Comparison of ENCODE assay signal across 26 cellular contexts in genomic region chr6:163577404-163577803, GRCh38.
DNase-seq lines count a peak whose midpoint lies in the region; ATAC-seq and TF ChIP-seq lines count a peak whose summit lies in the region.
"Had no signal": no experiment of that assay in that cellular context is flagged by ENCODE, and none has a peak within 500 bp of the region (broad histone marks: within the 10 kb centered on the region; RNA-seq: fewer than 3 reads in every experiment).

No MANE protein-coding gene starts in this region.

- H3K27me3 ChIP-seq in mammary epithelial cell (ENCODE audit: insufficient read depth, low read length) (no peaks in the 10 kb centered on the region), gastrocnemius medialis (no peaks in the 10 kb centered on the region)
- H3K27me3 ChIP-seq: body of pancreas, testis, vagina had no signal

- no peak overlapping the region for H3K4me3 ChIP-seq in mammary epithelial cell (replicated peaks in 1 of 3; ENCODE audit: insufficient read depth in 1 of 3, low read depth in 2 of 3, low read length in 3 of 3)
- H3K4me3 ChIP-seq in HEK293 (ENCODE audit: low read depth, low read length), result no peak overlapping the region
- H3K4me3 ChIP-seq in gastrocnemius medialis, result no peak overlapping the region
- H3K4me3 ChIP-seq: body of pancreas, testis, vagina had no signal

- CTCF ChIA-PET in MCF 10A (lab: Yijun Ruan, JAX), result no interaction called here
- CTCF ChIA-PET in mammary epithelial cell (lab: Charles Lee; ENCODE audit: low non-redundant PET), result no interaction called here
- CTCF ChIA-PET in HEK293 (lab: Yijun Ruan, JAX), result interaction anchor here (0.6 to 1.1 kb wide), 2 partner anchors 84 to 267 kb away, joined by 3 read pairs; no protein-coding TSS in a partner anchor

- intact Hi-C loops in MCF 10A (cut with micrococcal nuclease), result no loop called here
- intact Hi-C loops in mammary epithelial cell (cut with micrococcal nuclease), result no loop called here
- intact Hi-C loops in gastrocnemius medialis (cut with DNase I; ENCODE audit: low total_unique reads), result loop anchor here (5.0 kb wide), 1 partner anchor 120 kb away; no protein-coding TSS in a partner anchor

- no peaks in the 10 kb centered on the region for H4K20me1 ChIP-seq in mammary epithelial cell (ENCODE audit: insufficient read depth, low read length)

- no peak overlapping the region for H2AFZ ChIP-seq in mammary epithelial cell (ENCODE audit: low read depth, low read length)

- no peaks in the 10 kb centered on the region for H3K79me2 ChIP-seq in mammary epithelial cell (ENCODE audit: insufficient read depth, low read length)

- H3K36me3 ChIP-seq in mammary epithelial cell (ENCODE audit: insufficient read depth, low read length), result no peaks in the 10 kb centered on the region
- peaks cover 0 to 10% of the 10 kb centered on the region in 2 experiments; a peak in 1 of 3 replicates for H3K36me3 ChIP-seq in HEK293 (ENCODE audit: control insufficient read depth in 2 of 2, insufficient read depth in 1 of 2, low read length in 2 of 2)
- H3K36me3 ChIP-seq in gastrocnemius medialis, result peaks cover 0 to 7% of the 10 kb centered on the region in 2 donors

- dilution Hi-C loops in mammary epithelial cell (cut with HindIII; ENCODE audit: low sequenced_read_pairs), result no loop called here

- no peak overlapping the region for H3K9ac ChIP-seq in mammary epithelial cell (ENCODE audit: insufficient read depth, low read length)

- H3K27ac Mint-ChIP-seq in MCF 10A (ENCODE audit: low read depth, unreplicated experiment) (peak overlapping the region; percentile 74), brain (peak overlapping the region in 3 of 5 experiments; percentile 38 to 78 (median 45))
- H3K27ac Mint-ChIP-seq: activated CD4-positive, alpha-beta memory T cell treated with anti-CD3 and anti-CD28 coated beads, Interleukin-2, amount 10 ng/mL, durations not matched to agents 7 days and 5 days; activated T-helper 2 cell treated with anti-CD3 and anti-CD28 coated beads, Interferon-gamma antibody, Interleukin-2, Interleukin-4, amounts not matched to agents 10 μg/mL and 5 μg/mL and 100 μg/mL, durations not matched to agents 14 hours and 24 hours and 36 hours; mesothelial cell of epicardium had no signal

- no peak overlapping the region for H3K4me3 Mint-ChIP-seq in MCF 10A (ENCODE audit: unreplicated experiment)
- no peak overlapping the region for H3K4me3 Mint-ChIP-seq in brain
- H3K4me3 Mint-ChIP-seq: activated CD4-positive, alpha-beta memory T cell treated with anti-CD3 and anti-CD28 coated beads, Interleukin-2, amount 10 ng/mL, durations not matched to agents 7 days and 5 days; mesothelial cell of epicardium; naive thymus-derived CD4-positive, alpha-beta T cell had no signal

- WGBS in mammary epithelial cell (ENCODE audit: low coverage, missing lambda C conversion rate), result 76% methylated on average over 3 of the region's 3 CpGs

- H3K36me3 Mint-ChIP-seq in MCF 10A (ENCODE audit: insufficient read depth, unreplicated experiment) (peaks cover 38% of the 10 kb centered on the region), brain (peaks cover 26% of the 10 kb centered on the region)

- H3K9me3 Mint-ChIP-seq in MCF 10A (ENCODE audit: unreplicated experiment) (no peaks in the 10 kb centered on the region), brain (no peaks in the 10 kb centered on the region)
- H3K9me3 Mint-ChIP-seq: activated CD4-positive, alpha-beta memory T cell treated with anti-CD3 and anti-CD28 coated beads, Interleukin-2, amount 10 ng/mL, durations not matched to agents 7 days and 5 days; activated T-helper 2 cell treated with anti-CD3 and anti-CD28 coated beads, Interferon-gamma antibody, Interleukin-2, Interleukin-4, amounts not matched to agents 10 μg/mL and 5 μg/mL and 100 μg/mL, durations not matched to agents 14 hours and 24 hours and 36 hours; mesothelial cell of epicardium; naive thymus-derived CD4-positive, alpha-beta T cell had no signal

- POLR2A ChIA-PET in MCF 10A (lab: Yijun Ruan, JAX) (interaction anchor here (0.7 to 1.4 kb wide), 4 partner anchors 8 to 143 kb away, joined by 3 to 5 read pairs (median 3); no protein-coding TSS in a partner anchor), HEK293 (lab: Yijun Ruan, JAX) (no interaction called here)

- TF ChIP-seq CTCF in MCF 10A (IDR thresholded peaks at IDR 0.05; ENCODE audit: unreplicated experiment), result no peak
- TF ChIP-seq CTCF in mammary epithelial cell (conservative IDR thresholded peaks at IDR 0.05 in 1 of 2, IDR thresholded peaks at IDR 0.05 in 1 of 2; ENCODE audit: extremely low read depth in 1 of 2, insufficient read depth in 1 of 2, low read depth in 1 of 2, low read length in 2 of 2), result no peak
- TF ChIP-seq CTCF in HEK293 (tag by site-specific recombination; IDR thresholded peaks at IDR 0.05), result no peak
- TF ChIP-seq CTCF in brain (conservative IDR thresholded peaks at IDR 0.05), result no peak
- no peak for TF ChIP-seq CTCF in gastrocnemius medialis (IDR thresholded peaks at IDR 0.05 in 4 of 5, conservative IDR thresholded peaks at IDR 0.05 in 1 of 5)

- DNase-seq in MCF 10A (ENCODE audit: unreplicated experiment), result no peak
- DNase-seq in mammary epithelial cell, result no peak
- no peak for DNase-seq in gastrocnemius medialis
- DNase-seq in SHP77 treated with DMSO at 0.1 percent for 48 hours (lab: John Stamatoyannopoulos, UW), result no peak
- DNase-seq in glomerular visceral epithelial cell (ENCODE audit: extremely low spot score), result no peak
- DNase-seq in DMS79 (lab: John Stamatoyannopoulos, UW), result no peak
- DNase-seq: activated CD4-positive, alpha-beta memory T cell treated with anti-CD3 and anti-CD28 coated beads, Interleukin-2, amount 10 ng/mL, durations not matched to agents 7 days and 5 days; body of pancreas; effector CD4-positive, alpha-beta T cell; foreskin fibroblast; GDM1; KG1; naive thymus-derived CD4-positive, alpha-beta T cell; NCI-H1694; NCI-H774; OCI-M1; right cardiac atrium; stimulated activated CD4-positive, alpha-beta T cell treated with anti-CD3 and anti-CD28 coated beads, Interleukin-4, amount 100 ng/mL, for 4 hours; stimulated activated naive CD4-positive, alpha-beta T cell; T-helper 9 cell; testis had no signal

- BruUV-seq in MCF 10A (replicated peaks; lab: Mats Ljungman, UMichigan) (no TSS peak), mammary epithelial cell (replicated peaks; lab: Mats Ljungman, UMichigan) (no TSS peak)

- H3K4me1 ChIP-seq in mammary epithelial cell (ENCODE audit: insufficient read depth, low read length) (peaks cover 6% of the 10 kb centered on the region), HEK293 (ENCODE audit: control insufficient read depth, insufficient read depth, low read length) (peaks cover 5% of the 10 kb centered on the region; the same call in 1 of the 2 replicates), gastrocnemius medialis (peaks cover 37 to 47% of the 10 kb centered on the region in 2 donors)

- in situ Hi-C loops in mammary epithelial cell (cut with MboI; ENCODE audit: low sequenced_read_pairs in 2 of 2), result no loop called here
- in situ Hi-C loops in gastrocnemius medialis (cut with MboI; ENCODE audit: low sequenced_read_pairs in 4 of 4), result loop anchor here in 3 of 4 donors (5.0 to 25.0 kb wide), 3 partner anchors 155 to 535 kb away; no protein-coding TSS in a partner anchor

- H3K27me3 Mint-ChIP-seq in MCF 10A (ENCODE audit: insufficient read depth, unreplicated experiment), result no peaks in the 10 kb centered on the region
- H3K27me3 Mint-ChIP-seq in brain, result no peaks in the 10 kb centered on the region
- H3K27me3 Mint-ChIP-seq: activated CD4-positive, alpha-beta memory T cell treated with anti-CD3 and anti-CD28 coated beads, Interleukin-2, amount 10 ng/mL, durations not matched to agents 7 days and 5 days had no signal

- ATAC-seq in gastrocnemius medialis, result no peak
- ATAC-seq: body of pancreas; naive thymus-derived CD4-positive, alpha-beta T cell; right cardiac atrium had no signal

- TF ChIP-seq POLR2A in gastrocnemius medialis (IDR thresholded peaks at IDR 0.05), result no peak

- no peak overlapping the region for H3K27ac ChIP-seq in mammary epithelial cell (ENCODE audit: insufficient read depth, low read depth, low read length)
- H3K27ac ChIP-seq in HEK293 (ENCODE audit: extremely low read depth, low read depth, low read length), result no peak overlapping the region
- H3K27ac ChIP-seq in gastrocnemius medialis, result peak overlapping the region; percentile 81 to 88 (median 86)
- H3K27ac ChIP-seq: body of pancreas, testis, vagina had no signal

- peaks cover 21% of the 10 kb centered on the region for H3K4me1 Mint-ChIP-seq in MCF 10A (ENCODE audit: insufficient read depth, unreplicated experiment)
- H3K4me1 Mint-ChIP-seq in brain, result peaks cover 86% of the 10 kb centered on the region

- H3K4me2 ChIP-seq in mammary epithelial cell (ENCODE audit: insufficient read depth, low read depth, low read length), result no peak overlapping the region

- H3K9me3 ChIP-seq in mammary epithelial cell (replicated peaks; ENCODE audit: insufficient read depth, low read length) (no peaks in the 10 kb centered on the region), HEK293 (ENCODE audit: control insufficient read depth, insufficient read depth, low read depth, low read length) (no peaks in the 10 kb centered on the region), gastrocnemius medialis (no peaks in the 10 kb centered on the region)
- H3K9me3 ChIP-seq: body of pancreas, testis, vagina had no signal

TF ChIP-seq in HEK293, 187 proteins besides CTCF, POLR2A, EP300 and RAD21 (continues in another document):
- no peak for TF ChIP-seq ZSCAN4 (tag by site-specific recombination; IDR thresholded peaks at IDR 0.05)

Comparison
In these comparisons a context has a peak if more than half of its experiments do, and no peak if none do; other contexts are left out.
1. H3K27ac ChIP-seq: peak in gastrocnemius medialis (4 of 4); none in mammary epithelial cell (single experiment) and HEK293 (single experiment).
2. in situ Hi-C loops: an anchor here in gastrocnemius medialis (5.0 to 25.0 kb wide); none called in mammary epithelial cell.